8 cellular contexts compared by ENCODE assay signal in genomic region chr1:44594871-44595735, GRCh38.
DNase-seq lines count a peak whose midpoint lies in the region; ATAC-seq and TF ChIP-seq lines count a peak whose summit lies in the region.

No MANE protein-coding gene starts in this region.

- H3K27me3 Mint-ChIP-seq in activated CD8-positive, alpha-beta T cell treated with anti-CD3 and anti-CD28 coated beads for 36 hours, result no peaks in the 10 kb centered on the region

- H3K36me3 Mint-ChIP-seq in activated CD8-positive, alpha-beta T cell treated with anti-CD3 and anti-CD28 coated beads for 36 hours (ENCODE audit: low read depth), result no peaks in the 10 kb centered on the region

- POLR2A ChIA-PET in activated CD8-positive, alpha-beta T cell treated with anti-CD3 and anti-CD28 coated beads for 36 hours (lab: Charles Lee), result interaction anchor here (1.1 kb wide), 1 partner anchor 9 kb away, joined by 3 read pairs; no protein-coding TSS in a partner anchor

- DNase-seq in DMS 273 treated with DMSO at 0.1 percent for 48 hours (lab: John Stamatoyannopoulos, UW), result peak; percentile 22
- DNase-seq in NCI-H510A treated with DMSO at 0.1 percent for 48 hours (lab: John Stamatoyannopoulos, UW), result peak; percentile 70
- peak; percentile 85 for DNase-seq in activated CD8-positive, alpha-beta T cell treated with anti-CD3 and anti-CD28 coated beads for 36 hours
- peak; percentile 65 for DNase-seq in effector CD8-positive, alpha-beta T cell (lab: John Stamatoyannopoulos, UW)
- peak; percentile 95 for DNase-seq in mesenteric fat pad (ENCODE audit: low spot score)
- peak; percentile 43 to 61 for DNase-seq in stimulated activated CD8-positive, alpha-beta memory T cell treated with anti-CD3 and anti-CD28 coated beads, Interleukin-2, amount 100 ng/mL, for 1 hour (ENCODE audit: low read depth in 2 of 2)

- peak; percentile 98 for TF ChIP-seq CTCF in activated CD8-positive, alpha-beta T cell treated with anti-CD3 and anti-CD28 coated beads for 36 hours (IDR thresholded peaks at IDR 0.05)

- no peak overlapping the region for H3K27ac Mint-ChIP-seq in activated CD8-positive, alpha-beta T cell treated with anti-CD3 and anti-CD28 coated beads for 36 hours

- H3K9me3 Mint-ChIP-seq in activated CD8-positive, alpha-beta T cell treated with anti-CD3 and anti-CD28 coated beads for 36 hours, result no peaks in the 10 kb centered on the region

- H3K4me1 Mint-ChIP-seq in activated CD8-positive, alpha-beta T cell treated with anti-CD3 and anti-CD28 coated beads for 36 hours (ENCODE audit: low read depth), result no peaks in the 10 kb centered on the region

- CTCF ChIA-PET in activated CD8-positive, alpha-beta T cell treated with anti-CD3 and anti-CD28 coated beads for 36 hours (lab: Charles Lee), result interaction anchor here (0.6 to 7.7 kb wide), 39 partner anchors 8 to 492 kb away, joined by 3 to 79 read pairs (median 5); no protein-coding TSS in a partner anchor

- intact Hi-C loops in activated CD8-positive, alpha-beta T cell treated with anti-CD3 and anti-CD28 coated beads for 36 hours (cut with micrococcal nuclease), result loop anchor here (2.0 to 10.0 kb wide), 2 partner anchors 216 to 380 kb away; partner anchors contain the start of gene DMAP1

- H3K4me3 Mint-ChIP-seq in activated CD8-positive, alpha-beta T cell treated with anti-CD3 and anti-CD28 coated beads for 36 hours, result no peak overlapping the region

- peak; percentile 58 for ATAC-seq in HG02623 (IDR thresholded peaks at IDR 0.05; ENCODE audit: unreplicated experiment)
- ATAC-seq in activated CD8-positive, alpha-beta T cell treated with anti-CD3 and anti-CD28 coated beads for 36 hours, result peak; percentile 97
- ATAC-seq in HG03135 (IDR thresholded peaks at IDR 0.05; ENCODE audit: unreplicated experiment), result no peak

Comparison
In these comparisons a context has a peak if more than half of its experiments do, and no peak if none do; other contexts are left out.
1. DNase-seq: peak in every context shown above with its lines; median percentile 95 in mesenteric fat pad; 85 in activated CD8-positive, alpha-beta T cell treated with anti-CD3 and anti-CD28 coated beads for 36 hours; 70 in NCI-H510A treated with DMSO at 0.1 percent for 48 hours; 65 in effector CD8-positive, alpha-beta T cell; 52 in stimulated activated CD8-positive, alpha-beta memory T cell treated with anti-CD3 and anti-CD28 coated beads, Interleukin-2, amount 100 ng/mL, for 1 hour; 22 in DMS 273 treated with DMSO at 0.1 percent for 48 hours.